8 cellular contexts compared by ENCODE assay signal in genomic region chr15:90402230-90402629, GRCh38. TPM values are rescaled to one million over a fixed set of nuclear protein-coding genes. Genes with fewer than 3 reads are reported as not detected.
DNase-seq lines count a peak whose midpoint lies in the region; ATAC-seq and TF ChIP-seq lines count a peak whose summit lies in the region.

No MANE protein-coding gene starts in this region.

- H3K4me1 ChIP-seq in RWPE2 (ENCODE audit: insufficient read depth, poor library complexity, severe bottlenecking) (peaks cover 75% of the 10 kb centered on the region), endocrine pancreas (ENCODE audit: control insufficient read depth, insufficient read depth, low read length) (peaks cover 36% of the 10 kb centered on the region)

- H3K27ac ChIP-seq in RWPE2 (ENCODE audit: poor library complexity, severe bottlenecking), result peak overlapping the region; percentile 96

- H3K4me3 ChIP-seq in RWPE2 (ENCODE audit: severe bottlenecking) (no peak overlapping the region), endocrine pancreas (ENCODE audit: control insufficient read depth, insufficient read depth, low read length) (peak overlapping the region; percentile 41)

- H3K9ac ChIP-seq in endocrine pancreas (ENCODE audit: control insufficient read depth, insufficient read depth, low read length), result no peak overlapping the region

- H3K27me3 ChIP-seq in RWPE2 (ENCODE audit: insufficient read depth, poor library complexity, severe bottlenecking) (no peaks in the 10 kb centered on the region), endocrine pancreas (ENCODE audit: control insufficient read depth, insufficient read depth, low read length) (no peaks in the 10 kb centered on the region)

- ATAC-seq in RWPE2 (ENCODE audit: low read depth) (peak; percentile 90), GM21825 (IDR thresholded peaks at IDR 0.05; ENCODE audit: unreplicated experiment) (no peak), HG02623 (IDR thresholded peaks at IDR 0.05; ENCODE audit: unreplicated experiment) (no peak), HG03565 (IDR thresholded peaks at IDR 0.05; ENCODE audit: unreplicated experiment) (no peak)
- ATAC-seq in naive thymus-derived CD8-positive, alpha-beta T cell, result no peak

- H3K4me3 Mint-ChIP-seq in activated naive CD4-positive, alpha-beta T cell treated with anti-CD3 and anti-CD28 coated beads, Interleukin-2, amount 50 U/mL, for 24 hours, result peak overlapping the region; percentile 45
- peak overlapping the region in 9 of 10 donors; percentile 4 to 85 (median 50) for H3K4me3 Mint-ChIP-seq in naive thymus-derived CD8-positive, alpha-beta T cell

- H3K4me1 Mint-ChIP-seq in activated naive CD4-positive, alpha-beta T cell treated with anti-CD3 and anti-CD28 coated beads, Interleukin-2, amount 50 U/mL, for 24 hours, result peaks cover 73% of the 10 kb centered on the region
- peaks cover 14 to 86% (median 66%) of the 10 kb centered on the region in 4 donors for H3K4me1 Mint-ChIP-seq in naive thymus-derived CD8-positive, alpha-beta T cell

- H3K27ac Mint-ChIP-seq in activated naive CD4-positive, alpha-beta T cell treated with anti-CD3 and anti-CD28 coated beads, Interleukin-2, amount 50 U/mL, for 24 hours, result peak overlapping the region; percentile 96
- H3K27ac Mint-ChIP-seq in naive thymus-derived CD8-positive, alpha-beta T cell, result peak overlapping the region; percentile 96 to 99 (median 98)

- POLR2A ChIA-PET in naive thymus-derived CD8-positive, alpha-beta T cell (lab: Charles Lee), result interaction anchor here (1.1 to 4.8 kb wide), 3 partner anchors 9 to 14 kb away, joined by 3 to 40 read pairs (median 5); partner anchors contain the start of gene IQGAP1

- TF ChIP-seq CTCF in RWPE2 (IDR thresholded peaks at IDR 0.05; ENCODE audit: poor library complexity, severe bottlenecking), result no peak

- peaks cover 9% of the 10 kb centered on the region for H3K36me3 Mint-ChIP-seq in activated naive CD4-positive, alpha-beta T cell treated with anti-CD3 and anti-CD28 coated beads, Interleukin-2, amount 50 U/mL, for 24 hours
- peaks cover 0 to 4% (median 2%) of the 10 kb centered on the region in 3 donors for H3K36me3 Mint-ChIP-seq in naive thymus-derived CD8-positive, alpha-beta T cell

- no peaks in the 10 kb centered on the region for H3K9me3 Mint-ChIP-seq in activated naive CD4-positive, alpha-beta T cell treated with anti-CD3 and anti-CD28 coated beads, Interleukin-2, amount 50 U/mL, for 24 hours
- H3K9me3 Mint-ChIP-seq in naive thymus-derived CD8-positive, alpha-beta T cell, result no peaks in the 10 kb centered on the region

- no peak for DNase-seq in activated naive CD4-positive, alpha-beta T cell treated with anti-CD3 and anti-CD28 coated beads, Interleukin-2, amount 50 U/mL, for 16 hours
- peak; percentile 81 for DNase-seq in RWPE2 (ENCODE audit: low spot score)
- DNase-seq in naive thymus-derived CD8-positive, alpha-beta T cell, result no peak

- H3K9me3 ChIP-seq in RWPE2 (ENCODE audit: severe bottlenecking) (no peaks in the 10 kb centered on the region), endocrine pancreas (ENCODE audit: control insufficient read depth, low read length) (no peaks in the 10 kb centered on the region)

- H3K27me3 Mint-ChIP-seq in activated naive CD4-positive, alpha-beta T cell treated with anti-CD3 and anti-CD28 coated beads, Interleukin-2, amount 50 U/mL, for 24 hours, result no peaks in the 10 kb centered on the region
- H3K27me3 Mint-ChIP-seq in naive thymus-derived CD8-positive, alpha-beta T cell, result no peaks in the 10 kb centered on the region

- H3K36me3 ChIP-seq in RWPE2 (ENCODE audit: low read depth) (peaks cover 24% of the 10 kb centered on the region), endocrine pancreas (ENCODE audit: control insufficient read depth, insufficient read depth, low read length) (no peaks in the 10 kb centered on the region)

RNA-seq across cellular contexts. Expression of gene IQGAP1, which starts 14.2 kb away (rescaled TPM):
- total RNA-seq in naive thymus-derived CD8-positive, alpha-beta T cell, result 100 to 1,000 TPM; 101 to 110 TPM
- 100 to 1,000 TPM in 1 of 3 donors, 10 to 100 TPM in 2; 73.9 to 126 (median 74.2) TPM for polyA plus RNA-seq in naive thymus-derived CD8-positive, alpha-beta T cell

RNA-seq across cellular contexts. Expression of gene ZNF774, which starts 50.1 kb away (rescaled TPM):
- total RNA-seq in naive thymus-derived CD8-positive, alpha-beta T cell, result 1 to 10 TPM in 1 of 2 experiments, under 1 TPM in 1; 0.42 to 1.5 TPM
- polyA plus RNA-seq in naive thymus-derived CD8-positive, alpha-beta T cell, result under 1 TPM in 2 of 3 donors, not detected in 1; 0.13 to 0.89 TPM
